In genomic region chrX:155314260-155314659, GRCh38 we compare ENCODE assay signal across 24 cellular contexts. TPM values are rescaled to one million over a fixed set of nuclear protein-coding genes. Genes with fewer than 3 reads are reported as not detected.
"Had no signal": no experiment of that assay in that cellular context is flagged by ENCODE, and none has a peak within 500 bp of the region (broad histone marks: within the 10 kb centered on the region; RNA-seq: fewer than 3 reads in every experiment).

No MANE protein-coding gene starts in this region.

- DNase-seq: colonic mucosa; effector CD4-positive, alpha-beta T cell; heart left ventricle; hypothalamus; mammary epithelial cell; natural killer cell; posterior cingulate gyrus; spleen; stimulated activated CD4-positive, alpha-beta T cell treated with anti-CD3 and anti-CD28 coated beads, Interleukin-15, amount 100 ng/mL, for 24 hours; stimulated activated CD4-positive, alpha-beta T cell treated with anti-CD3 and anti-CD28 coated beads, Interleukin-1b, Interleukin-23, amount 100 ng/mL, for 48 hours; stimulated activated CD4-positive, alpha-beta T cell treated with anti-CD3 and anti-CD28 coated beads, Interleukin-4, amount 100 ng/mL, for 24 hours; stimulated activated naive B cell treated with anti-CD40 and anti-IgM and Interleukin-4, amounts not matched to agents 10 μg/mL and 1 μg/mL and 100 μg/mL, for 72 hours; stomach; substantia nigra; transverse colon had no signal

- H3K4me3 ChIP-seq: colonic mucosa, heart left ventricle, spleen, stomach, thoracic aorta, transverse colon had no signal

- H3K27me3 Mint-ChIP-seq: stimulated activated naive B cell treated with anti-CD40 and anti-IgM and Interleukin-4, amounts not matched to agents 10 μg/mL and 1 μg/mL and 100 μg/mL, for 72 hours had no signal

- H3K36me3 ChIP-seq: colonic mucosa, heart left ventricle, spleen, stomach, thoracic aorta, transverse colon had no signal

- ATAC-seq: esophagus mucosa; heart left ventricle; left lobe of liver; natural killer cell; sciatic nerve; stimulated activated naive B cell treated with anti-CD40 and anti-IgM and Interleukin-4, amounts not matched to agents 10 μg/mL and 1 μg/mL and 100 μg/mL, for 72 hours had no signal

- H3K27me3 ChIP-seq: colonic mucosa, heart left ventricle, spleen, stomach, transverse colon had no signal

- H3K4me3 Mint-ChIP-seq: mesothelial cell of epicardium; natural killer cell; neural crest cell; stimulated activated naive B cell treated with anti-CD40 and anti-IgM and Interleukin-4, amounts not matched to agents 10 μg/mL and 1 μg/mL and 100 μg/mL, for 72 hours had no signal

- H3K27ac ChIP-seq: colonic mucosa, heart left ventricle, spleen, stomach, thoracic aorta, transverse colon had no signal

- H3K4me1 ChIP-seq: colonic mucosa, heart left ventricle, spleen, stomach, transverse colon had no signal

- H3K4me1 Mint-ChIP-seq: mesothelial cell of epicardium; natural killer cell; neural crest cell; stimulated activated naive B cell treated with anti-CD40 and anti-IgM and Interleukin-4, amounts not matched to agents 10 μg/mL and 1 μg/mL and 100 μg/mL, for 72 hours had no signal

- H3K27ac Mint-ChIP-seq: mesothelial cell of epicardium; natural killer cell; stimulated activated naive B cell treated with anti-CD40 and anti-IgM and Interleukin-4, amounts not matched to agents 10 μg/mL and 1 μg/mL and 100 μg/mL, for 72 hours had no signal

RNA-seq across cellular contexts. Expression of gene RAB39B, which starts 50.0 kb away (rescaled TPM):
- total RNA-seq: esophagus mucosa, glomerular endothelial cell, myocyte, pulmonary artery endothelial cell had no signal
